In genomic region chr2:42342061-42342794, GRCh38 we compare ENCODE assay signal across 1 cellular context.
TF ChIP-seq lines count a peak whose summit lies in the region.

No MANE protein-coding gene starts in this region.

TF ChIP-seq in HepG2, 621 proteins besides CTCF, POLR2A, EP300 and RAD21 (continued from another document):
- TF ChIP-seq HNF1B (CRISPR knock-in tag; IDR thresholded peaks at IDR 0.05) (no peak), POLR2G (IDR thresholded peaks at IDR 0.05; ENCODE audit: low read depth, low read length) (peak; percentile 53), MEIS1 (CRISPR knock-in tag; IDR thresholded peaks at IDR 0.05; ENCODE audit: borderline replicate concordance) (no peak), ZNF773 (CRISPR knock-in tag; IDR thresholded peaks at IDR 0.05; ENCODE audit: borderline replicate concordance) (no peak), YY1 (IDR thresholded peaks at IDR 0.05; ENCODE audit: insufficient read depth, insufficient replicate concordance, low read depth, low read length) (peak; percentile 32), ZNF362 (CRISPR knock-in tag; IDR thresholded peaks at IDR 0.05; ENCODE audit: borderline replicate concordance) (0 out of 2 replicates have a peak, but pooled peaks have one; percentile 28), ZNF337 (CRISPR knock-in tag; IDR thresholded peaks at IDR 0.05; ENCODE audit: borderline replicate concordance, low read depth) (peak; percentile 67; the same call in 1 of the 2 replicates), ZMYM2 (CRISPR knock-in tag; IDR thresholded peaks at IDR 0.05) (no peak), PAF1 (CRISPR knock-in tag; IDR thresholded peaks at IDR 0.05) (peak; percentile 67; the same call in 1 of the 2 replicates), RFXAP (CRISPR knock-in tag; IDR thresholded peaks at IDR 0.05; ENCODE audit: borderline replicate concordance) (peak; percentile 41; the same call in 1 of the 2 replicates), CAMTA2 (CRISPR knock-in tag; IDR thresholded peaks at IDR 0.05; ENCODE audit: borderline replicate concordance) (0 out of 2 replicates have a peak, but pooled peaks have one; percentile 29), ZNF724P (CRISPR knock-in tag; IDR thresholded peaks at IDR 0.05; ENCODE audit: borderline replicate concordance) (0 out of 2 replicates have a peak, but pooled peaks have one; percentile 41), RCOR2 (CRISPR knock-in tag; IDR thresholded peaks at IDR 0.05) (no peak), ZBTB21 (CRISPR knock-in tag; IDR thresholded peaks at IDR 0.05) (peak; percentile 65; the same call in 1 of the 2 replicates), SAP130 (CRISPR knock-in tag; IDR thresholded peaks at IDR 0.05; ENCODE audit: low read depth) (peak; percentile 39; the same call in 1 of the 2 replicates), HMGXB4 (CRISPR knock-in tag; IDR thresholded peaks at IDR 0.05; ENCODE audit: borderline replicate concordance in 1 of 2, low read depth in 1 of 2) (peak in 1 of 2 experiments; percentile 43; a peak in 1 of 4 replicates), KMT2A (CRISPR knock-in tag; IDR thresholded peaks at IDR 0.05) (no peak), TEAD2 (CRISPR knock-in tag; IDR thresholded peaks at IDR 0.05) (0 out of 2 replicates have a peak, but pooled peaks have one; percentile 65), HOXA3 (CRISPR knock-in tag; IDR thresholded peaks at IDR 0.05) (peak; percentile 24; the same call in 1 of the 2 replicates), ZNF296 (CRISPR knock-in tag; conservative IDR thresholded peaks at IDR 0.05) (no peak), ZC3H13 (CRISPR knock-in tag; IDR thresholded peaks at IDR 0.05) (peak; percentile 56; the same call in 1 of the 2 replicates)
